Comparison of ENCODE assay signal across 10 cellular contexts in the genomic region with DNA sequence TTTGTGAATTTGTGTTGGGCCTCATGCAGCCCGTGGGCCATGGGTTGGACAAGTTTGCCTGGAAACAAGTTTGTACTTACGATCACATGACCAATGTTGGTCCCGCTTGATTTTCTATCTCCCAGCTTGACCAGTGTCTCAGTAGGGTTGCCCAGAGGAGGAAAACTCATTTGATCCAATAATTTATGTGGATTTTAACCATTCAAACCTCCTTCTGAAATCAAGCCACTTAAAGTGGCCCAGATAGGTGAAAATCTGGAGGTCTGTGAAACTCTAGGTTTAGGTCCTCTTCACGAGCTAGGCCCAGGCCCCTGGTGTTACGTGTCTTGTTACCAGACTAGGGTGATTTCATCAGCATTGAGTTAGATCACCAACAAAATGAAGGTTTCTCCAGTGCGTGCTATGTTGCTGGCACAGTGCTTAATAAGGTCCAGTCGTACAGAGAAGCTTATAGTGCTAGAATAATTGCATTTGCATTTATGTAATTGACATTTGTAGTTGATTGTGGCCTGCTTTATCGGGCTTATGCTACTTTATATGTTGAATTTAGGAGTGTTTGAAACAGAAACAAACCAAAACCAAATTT.
DNase-seq lines count a peak whose midpoint lies in the region; ATAC-seq and TF ChIP-seq lines count a peak whose summit lies in the region.
"Had no signal": no experiment of that assay in that cellular context is flagged by ENCODE, and none has a peak within 500 bp of the region (broad histone marks: within the 10 kb centered on the region; RNA-seq: fewer than 3 reads in every experiment).

No MANE protein-coding gene starts in this region.

- no peak overlapping the region for H2AFZ ChIP-seq in OCI-LY1 (ENCODE audit: low read length)
- H2AFZ ChIP-seq: parathyroid adenoma had no signal

- no peaks in the 10 kb centered on the region for H3F3A ChIP-seq in OCI-LY1 (ENCODE audit: insufficient read depth, low read length)

- POLR2A ChIA-PET in GM10248 (lab: Yijun Ruan, JAX): interaction anchor here (1.1 kb wide), 1 partner anchor 102 kb away, joined by 3 read pairs; a partner anchor contains a TSS

- no peaks in the 10 kb centered on the region for H3K9me3 ChIP-seq in OCI-LY1 (ENCODE audit: low read length)

- peaks cover 89% of the 10 kb centered on the region for H3K79me2 ChIP-seq in OCI-LY1 (ENCODE audit: insufficient read depth, low read length)

- H3K27me3 ChIP-seq in OCI-LY1 (ENCODE audit: insufficient read depth, low read length): no peaks in the 10 kb centered on the region

- no peak for TF ChIP-seq CTCF in GM10248 (IDR thresholded peaks at IDR 0.05; ENCODE audit: control extremely low read depth, extremely low read depth, low read depth, missing control alignments)
- TF ChIP-seq CTCF in OCI-LY1 (IDR thresholded peaks at IDR 0.05; ENCODE audit: low read length): no peak
- no peak for TF ChIP-seq CTCF in choroid plexus epithelial cell (conservative IDR thresholded peaks at IDR 0.05; ENCODE audit: low read depth, low read length)

- DNase-seq in GM10248 (ENCODE audit: extremely low spot score) (peak; percentile 32), choroid plexus epithelial cell (ENCODE audit: low read depth) (peak; percentile 77), skeletal muscle cell (ENCODE audit: low read depth) (peak; percentile 36), NCI-H774 (lab: John Stamatoyannopoulos, UW) (no peak), HuH-7.5 (ENCODE audit: low spot score) (no peak), NCI-H2196 (lab: John Stamatoyannopoulos, UW; ENCODE audit: unreplicated experiment) (no peak)
- DNase-seq: NCI-H2107 had no signal

- CTCF ChIA-PET in GM10248 (lab: Yijun Ruan, JAX): interaction anchor here (1.0 kb wide), 2 partner anchors 102 to 167 kb away, joined by 3 to 4 read pairs; a partner anchor contains a TSS

- no peak overlapping the region for H3K4me3 ChIP-seq in OCI-LY1 (ENCODE audit: low read depth, low read length, poor library complexity, severe bottlenecking)
- H3K4me3 ChIP-seq in choroid plexus epithelial cell (ENCODE audit: low read depth, low read length): no peak overlapping the region
- no peak overlapping the region for H3K4me3 ChIP-seq in skeletal muscle cell (ENCODE audit: low read depth, low read length)

- no peak overlapping the region; the same call in 1 of the 2 replicates for H3K9ac ChIP-seq in OCI-LY1 (ENCODE audit: low read length)
- H3K9ac ChIP-seq: parathyroid adenoma had no signal

- peaks cover 32% of the 10 kb centered on the region for H3K36me3 ChIP-seq in OCI-LY1 (ENCODE audit: insufficient read depth, low read length)

- H3K27ac ChIP-seq in OCI-LY1 (ENCODE audit: low read depth, low read length, poor library complexity, severe bottlenecking): peak overlapping the region; percentile 18
- H3K27ac ChIP-seq: parathyroid adenoma had no signal

- no peaks in the 10 kb centered on the region for H3K9me2 ChIP-seq in OCI-LY1 (ENCODE audit: low read depth, low read length)

- peak overlapping the region; percentile 41 for H3K4me2 ChIP-seq in OCI-LY1 (ENCODE audit: low read length)

- H4K20me1 ChIP-seq in OCI-LY1 (ENCODE audit: insufficient read depth, low read length): no peaks in the 10 kb centered on the region

- ATAC-seq in HG03460 (IDR thresholded peaks at IDR 0.05; ENCODE audit: unreplicated experiment): no peak

- peaks cover 36% of the 10 kb centered on the region for H3K4me1 ChIP-seq in OCI-LY1 (ENCODE audit: insufficient read depth, low read length, severe bottlenecking)

Comparison
In these comparisons a context has a peak if more than half of its experiments do, and no peak if none do; other contexts are left out.
1. DNase-seq: peak in GM10248 (single experiment), choroid plexus epithelial cell (single experiment) and skeletal muscle cell (single experiment); none in NCI-H774 (single experiment), HuH-7.5 (single experiment) and NCI-H2196 (single experiment).